Comparison of ENCODE assay signal across 28 cellular contexts in the genomic region with DNA sequence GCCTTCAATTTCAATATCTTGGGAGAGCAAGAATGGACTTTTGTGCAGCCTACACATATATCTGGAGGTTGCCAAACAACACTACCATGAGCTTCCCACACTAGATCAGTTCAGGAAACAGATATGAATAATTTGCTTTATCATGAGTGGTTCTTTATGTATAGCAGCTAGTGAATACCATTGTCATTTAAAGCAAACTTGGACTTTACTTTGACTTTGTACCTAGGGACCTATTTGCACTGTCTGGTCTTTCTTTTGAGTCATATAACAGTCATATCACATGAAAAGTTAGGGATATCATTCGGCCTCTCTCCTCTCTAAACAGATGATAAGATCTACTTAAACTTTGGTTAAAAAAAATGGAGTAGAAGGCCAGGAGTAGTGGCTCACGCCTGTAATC.
"Had no signal": no experiment of that assay in that cellular context is flagged by ENCODE, and none has a peak within 500 bp of the region (broad histone marks: within the 10 kb centered on the region; RNA-seq: fewer than 3 reads in every experiment).

No MANE protein-coding gene starts in this region.

- H3K4me3 Mint-ChIP-seq: activated CD4-positive, alpha-beta memory T cell treated with anti-CD3 and anti-CD28 coated beads, Interleukin-2, amount 10 ng/mL, durations not matched to agents 7 days and 5 days; activated CD4-positive, alpha-beta T cell treated with anti-CD3 and anti-CD28 coated beads for 36 hours; activated naive CD4-positive, alpha-beta T cell treated with anti-CD3 and anti-CD28 coated beads, Interleukin-2, amount 50 U/mL, for 24 hours; activated naive CD8-positive, alpha-beta T cell treated with anti-CD3 and anti-CD28 coated beads, Interleukin-2, amount 50 U/mL, for 24 hours; activated T-helper 17 cell treated with anti-CD3 and anti-CD28 coated beads, Interleukin-2, amount 50 U/mL, for 72 hours had no signal

- H3K36me3 Mint-ChIP-seq: activated naive CD4-positive, alpha-beta T cell treated with anti-CD3 and anti-CD28 coated beads, Interleukin-2, amount 50 U/mL, for 24 hours had no signal

- H3K9me3 ChIP-seq: ascending aorta, body of pancreas, MG63 had no signal

- H3K4me3 ChIP-seq: ascending aorta, body of pancreas, MG63, PC-9 had no signal

- H3K27me3 Mint-ChIP-seq: activated CD4-positive, alpha-beta memory T cell treated with anti-CD3 and anti-CD28 coated beads, Interleukin-2, amount 10 ng/mL, durations not matched to agents 7 days and 5 days; activated CD4-positive, alpha-beta T cell treated with anti-CD3 and anti-CD28 coated beads for 36 hours; activated naive CD4-positive, alpha-beta T cell treated with anti-CD3 and anti-CD28 coated beads, Interleukin-2, amount 50 U/mL, for 24 hours; activated T-helper 17 cell treated with anti-CD3 and anti-CD28 coated beads, Interleukin-2, amount 50 U/mL, for 72 hours had no signal

- H3K27me3 ChIP-seq: ascending aorta, body of pancreas, MG63 had no signal

- DNase-seq: activated CD4-positive, alpha-beta memory T cell treated with anti-CD3 and anti-CD28 coated beads, Interleukin-2, amount 10 ng/mL, durations not matched to agents 7 days and 5 days; activated CD4-positive, alpha-beta T cell treated with anti-CD3 and anti-CD28 coated beads for 36 hours; activated CD4-positive, alpha-beta T cell treated with anti-CD3 and anti-CD28 coated beads, Interleukin-2, amount 50 U/mL, for 1 hour; activated gamma-delta T cell treated with Interleukin-2 at 50 U/mL for 16 hours; activated naive CD8-positive, alpha-beta T cell treated with anti-CD3 and anti-CD28 coated beads, Interleukin-2, amount 50 U/mL, for 24 hours; activated T-cell treated with anti-CD3 and anti-CD28 coated beads for 4 hours; activated T-cell treated with anti-CD3 and anti-CD28 coated beads, Interleukin-2, amount 50 U/mL, for 48 hours; amniotic stem cell; body of pancreas; central memory CD4-positive, alpha-beta T cell; MG63; MV-4-11; NCI-H1092 treated with DMSO at 0.1 percent for 48 hours; NCI-H1436; NCI-H1694 treated with DMSO at 0.1 percent for 48 hours; NCI-H2029 treated with DMSO at 0.1 percent for 48 hours; NCI-H345; NCI-H510A; NCI-H526 treated with DMSO at 0.1 percent for 48 hours; NK-92 treated with Interleukin-12 subunit alpha and Interleukin-12 subunit beta, amount 100 ng/mL, for 24 hours; PC-9; SHP77 treated with DMSO at 0.1 percent for 48 hours; T-helper 2 cell; T1000; WERI-Rb-1 had no signal

- ATAC-seq: activated CD4-positive, alpha-beta T cell treated with anti-CD3 and anti-CD28 coated beads for 36 hours; activated naive CD8-positive, alpha-beta T cell treated with anti-CD3 and anti-CD28 coated beads, Interleukin-2, amount 50 U/mL, for 24 hours; activated T-helper 17 cell treated with anti-CD3 and anti-CD28 coated beads, Interleukin-2, amount 50 U/mL, for 72 hours had no signal

- H3K27ac ChIP-seq: ascending aorta, PC-9, WERI-Rb-1 had no signal

- H3K36me3 ChIP-seq: ascending aorta, MG63, WERI-Rb-1 had no signal

- H3K27ac Mint-ChIP-seq: activated CD4-positive, alpha-beta memory T cell treated with anti-CD3 and anti-CD28 coated beads, Interleukin-2, amount 10 ng/mL, durations not matched to agents 7 days and 5 days; activated CD4-positive, alpha-beta T cell treated with anti-CD3 and anti-CD28 coated beads for 36 hours; activated naive CD8-positive, alpha-beta T cell treated with anti-CD3 and anti-CD28 coated beads, Interleukin-2, amount 50 U/mL, for 24 hours; activated T-helper 17 cell treated with anti-CD3 and anti-CD28 coated beads, Interleukin-2, amount 50 U/mL, for 72 hours had no signal

- H3K9me3 Mint-ChIP-seq: activated CD4-positive, alpha-beta memory T cell treated with anti-CD3 and anti-CD28 coated beads, Interleukin-2, amount 10 ng/mL, durations not matched to agents 7 days and 5 days; activated naive CD4-positive, alpha-beta T cell treated with anti-CD3 and anti-CD28 coated beads, Interleukin-2, amount 50 U/mL, for 24 hours; activated naive CD8-positive, alpha-beta T cell treated with anti-CD3 and anti-CD28 coated beads, Interleukin-2, amount 50 U/mL, for 24 hours; activated T-helper 17 cell treated with anti-CD3 and anti-CD28 coated beads, Interleukin-2, amount 50 U/mL, for 72 hours had no signal
